1 cellular context compared by ENCODE assay signal in genomic region chr3:156826144-156826895, GRCh38.
A peak's percentile ranks its signal among the peaks of the same experiment; 100 is the strongest.
TF ChIP-seq lines count a peak whose summit lies in the region.

TSS of gene LEKR1 (plus strand) at chr3:156826353. CDS start at chr3:156829330, 2,977 bp downstream.

TF ChIP-seq in HepG2, 621 proteins besides CTCF, POLR2A, EP300 and RAD21 (continued from another document and continues in another):
- TF ChIP-seq IRF9 (CRISPR knock-in tag; IDR thresholded peaks at IDR 0.05; ENCODE audit: borderline replicate concordance) (0 out of 2 replicates have a peak, but pooled peaks have one; percentile 66), ZNF777 (CRISPR knock-in tag; IDR thresholded peaks at IDR 0.05) (peak; percentile 60), NFKB2 (CRISPR knock-in tag; IDR thresholded peaks at IDR 0.05; ENCODE audit: borderline replicate concordance) (peak; percentile 63; the same call in 1 of the 2 replicates), MIXL1 (CRISPR knock-in tag; IDR thresholded peaks at IDR 0.05) (no peak), NR0B2 (CRISPR knock-in tag; IDR thresholded peaks at IDR 0.05) (peak; percentile 13; the same call in 1 of the 2 replicates), STAG1 (CRISPR knock-in tag; IDR thresholded peaks at IDR 0.05) (0 out of 2 replicates have a peak, but pooled peaks have one; percentile 6), GFI1 (CRISPR knock-in tag; IDR thresholded peaks at IDR 0.05; ENCODE audit: borderline replicate concordance) (0 out of 2 replicates have a peak, but pooled peaks have one; percentile 28), HINFP (CRISPR knock-in tag; IDR thresholded peaks at IDR 0.05; ENCODE audit: low read depth) (no peak), PRDM15 (CRISPR knock-in tag; IDR thresholded peaks at IDR 0.05) (peak; percentile 50; the same call in 1 of the 2 replicates), ZNF512 (CRISPR knock-in tag; IDR thresholded peaks at IDR 0.05) (no peak), ZNF160 (CRISPR knock-in tag; IDR thresholded peaks at IDR 0.05) (peak; percentile 84; the same call in 1 of the 2 replicates), SOX6 (IDR thresholded peaks at IDR 0.05) (no peak), SOX6 (CRISPR knock-in tag; IDR thresholded peaks at IDR 0.05) (peak; percentile 56), GMEB1 (CRISPR knock-in tag; IDR thresholded peaks at IDR 0.05; ENCODE audit: borderline replicate concordance) (peak; percentile 97), ZNF670 (CRISPR knock-in tag; IDR thresholded peaks at IDR 0.05; ENCODE audit: borderline replicate concordance) (peak; percentile 55; the same call in 1 of the 2 replicates), ZNF891 (CRISPR knock-in tag; IDR thresholded peaks at IDR 0.05) (peak; percentile 57; the same call in 1 of the 2 replicates), ZSCAN25 (CRISPR knock-in tag; IDR thresholded peaks at IDR 0.05) (peak; percentile 64; the same call in 1 of the 2 replicates), ZNF263 (CRISPR knock-in tag; IDR thresholded peaks at IDR 0.05) (peak; percentile 75), KDM1A (CRISPR knock-in tag; IDR thresholded peaks at IDR 0.05) (no peak), AHR (CRISPR knock-in tag; IDR thresholded peaks at IDR 0.05) (no peak), TGIF2 (CRISPR knock-in tag; IDR thresholded peaks at IDR 0.05) (no peak), STAT5B (CRISPR knock-in tag; IDR thresholded peaks at IDR 0.05) (no peak), ZFP36L2 (CRISPR knock-in tag; IDR thresholded peaks at IDR 0.05) (no peak), GATA4 (IDR thresholded peaks at IDR 0.05; ENCODE audit: borderline replicate concordance, low read depth) (no peak), RBFOX2 (IDR thresholded peaks at IDR 0.05; ENCODE audit: low read depth, low read length) (peak; percentile 75), DR1 (CRISPR knock-in tag; IDR thresholded peaks at IDR 0.05) (no peak), ZNF317 (CRISPR knock-in tag; IDR thresholded peaks at IDR 0.05) (peak; percentile 73; the same call in 1 of the 2 replicates), KDM2A (CRISPR knock-in tag; IDR thresholded peaks at IDR 0.05; ENCODE audit: borderline replicate concordance, low read depth) (peak; percentile 51; the same call in 1 of the 2 replicates), ATF1 (CRISPR knock-in tag; IDR thresholded peaks at IDR 0.05) (peak; percentile 83), ZNF468 (CRISPR knock-in tag; IDR thresholded peaks at IDR 0.05) (0 out of 2 replicates have a peak, but pooled peaks have one; percentile 37), ZNF274 (CRISPR knock-in tag; IDR thresholded peaks at IDR 0.05) (0 out of 2 replicates have a peak, but pooled peaks have one; percentile 64), ZNF709 (CRISPR knock-in tag; IDR thresholded peaks at IDR 0.05) (peak; percentile 72), POLR2G (IDR thresholded peaks at IDR 0.05; ENCODE audit: low read depth, low read length) (peak; percentile 46; the same call in 1 of the 2 replicates), ZNF782 (CRISPR knock-in tag; IDR thresholded peaks at IDR 0.05; ENCODE audit: borderline replicate concordance) (peak; percentile 76; the same call in 1 of the 2 replicates), SNAPC2 (CRISPR knock-in tag; IDR thresholded peaks at IDR 0.05) (no peak), TFDP2 (CRISPR knock-in tag; IDR thresholded peaks at IDR 0.05) (peak; percentile 64; the same call in 1 of the 2 replicates), TFAP4 (IDR thresholded peaks at IDR 0.05; ENCODE audit: borderline replicate concordance, low read depth) (no peak), CAMTA2 (CRISPR knock-in tag; IDR thresholded peaks at IDR 0.05; ENCODE audit: borderline replicate concordance) (0 out of 2 replicates have a peak, but pooled peaks have one; percentile 83), ELK4 (CRISPR knock-in tag; IDR thresholded peaks at IDR 0.05; ENCODE audit: borderline replicate concordance) (no peak), SALL1 (CRISPR knock-in tag; IDR thresholded peaks at IDR 0.05) (peak; percentile 79), ONECUT2 (CRISPR knock-in tag; IDR thresholded peaks at IDR 0.05) (0 out of 2 replicates have a peak, but pooled peaks have one; percentile 40), MEF2D (CRISPR knock-in tag; IDR thresholded peaks at IDR 0.05) (no peak), BRD4 (CRISPR knock-in tag; IDR thresholded peaks at IDR 0.05) (0 out of 2 replicates have a peak, but pooled peaks have one; percentile 40), REL (CRISPR knock-in tag; conservative IDR thresholded peaks at IDR 0.05) (0 out of 2 replicates have a peak, but pooled peaks have one; percentile 4), KAT7 (CRISPR knock-in tag; IDR thresholded peaks at IDR 0.05; ENCODE audit: borderline replicate concordance) (no peak), ZNF232 (CRISPR knock-in tag; IDR thresholded peaks at IDR 0.05; ENCODE audit: borderline replicate concordance) (0 out of 2 replicates have a peak, but pooled peaks have one; percentile 25), RBM22 (optimal IDR thresholded peaks at IDR 0.05; ENCODE audit: low read length) (no peak), HOXA3 (CRISPR knock-in tag; IDR thresholded peaks at IDR 0.05) (peak; percentile 95), CCDC6 (CRISPR knock-in tag; IDR thresholded peaks at IDR 0.05) (peak; percentile 70; the same call in 1 of the 2 replicates), JUN (CRISPR knock-in tag; IDR thresholded peaks at IDR 0.05) (peak; percentile 51; the same call in 1 of the 2 replicates), RFX5 (IDR thresholded peaks at IDR 0.05; ENCODE audit: low read depth, low read length) (no peak), SRY (CRISPR knock-in tag; IDR thresholded peaks at IDR 0.05) (0 out of 2 replicates have a peak, but pooled peaks have one; percentile 76), FOSL2 (CRISPR knock-in tag; IDR thresholded peaks at IDR 0.05) (peak; percentile 93), AGO1 (IDR thresholded peaks at IDR 0.05; ENCODE audit: low read depth, low read length, poor library complexity, severe bottlenecking) (peak; percentile 40), TIGD3 (CRISPR knock-in tag; IDR thresholded peaks at IDR 0.05; ENCODE audit: borderline replicate concordance) (no peak), CREB1 (IDR thresholded peaks at IDR 0.05) (peak; percentile 87), CREB1 (CRISPR knock-in tag; IDR thresholded peaks at IDR 0.05) (peak; percentile 92)
